13 cellular contexts compared by ENCODE assay signal in the genomic region with DNA sequence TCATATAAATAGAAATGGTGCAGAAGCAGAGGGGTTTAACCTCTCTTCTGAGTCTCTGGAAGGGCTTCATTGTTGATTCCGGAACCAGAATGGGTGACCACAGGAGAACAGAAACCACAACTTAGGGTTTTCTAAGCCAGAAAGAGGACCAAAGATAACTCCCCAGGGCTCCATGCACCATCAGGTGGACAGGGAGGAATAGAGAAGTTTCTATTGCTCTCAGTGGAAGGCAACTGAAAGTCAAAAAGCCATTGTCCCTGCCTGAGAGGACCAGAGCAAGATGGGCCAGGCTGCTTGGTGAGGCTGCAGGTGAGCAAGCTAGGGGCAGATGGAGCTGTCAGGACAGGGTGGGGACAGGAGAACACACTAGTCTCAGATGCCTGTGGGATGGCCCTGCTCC.
A peak's percentile ranks its signal among the peaks of the same experiment; 100 is the strongest.
DNase-seq lines count a peak whose midpoint lies in the region; TF ChIP-seq lines count a peak whose summit lies in the region.
"Had no signal": no experiment of that assay in that cellular context is flagged by ENCODE, and none has a peak within 500 bp of the region (broad histone marks: within the 10 kb centered on the region; RNA-seq: fewer than 3 reads in every experiment).

No MANE protein-coding gene starts in this region.

- DNase-seq in CD1c-positive myeloid dendritic cell (ENCODE audit: extremely low spot score) (peak; percentile 8), MV-4-11 (lab: John Stamatoyannopoulos, UW) (peak; percentile 88), SKM-1 treated with dmso at 0.1 percent for 144 hours (lab: John Stamatoyannopoulos, UW; ENCODE audit: unreplicated experiment) (peak; percentile 22), SHP77 treated with DMSO at 0.1 percent for 48 hours (lab: John Stamatoyannopoulos, UW) (no peak), cerebellar nuclear complex (lab: John Stamatoyannopoulos, UW) (no peak), hepatic stellate cell (ENCODE audit: low spot score) (no peak)
- no peak for DNase-seq in stimulated activated CD4-positive, alpha-beta T cell treated with anti-CD3 and anti-CD28 coated beads, Interleukin-4, amount 100 ng/mL, for 1 hour
- DNase-seq: CD4-positive, alpha-beta memory T cell; DMS79; H7 had no signal

- H3K9me3 ChIP-seq in neutrophil, result no peaks in the 10 kb centered on the region
- H3K9me3 ChIP-seq: A549 had no signal

- peak overlapping the region; percentile 88 for H3K27ac ChIP-seq in neutrophil
- H3K27ac ChIP-seq: A549 had no signal

- no peaks in the 10 kb centered on the region for H3K27me3 ChIP-seq in neutrophil

- H3K4me3 ChIP-seq in neutrophil (ENCODE audit: low read depth in 1 of 2, low read length in 1 of 2), result peak overlapping the region; percentile 4 to 15
- H3K4me3 ChIP-seq: A549, GM23338 had no signal

- TF ChIP-seq CTCF in neutrophil (IDR thresholded peaks at IDR 0.05), result no peak

- H3K36me3 ChIP-seq in neutrophil, result no peaks in the 10 kb centered on the region

- H3K4me1 ChIP-seq in neutrophil (ENCODE audit: control insufficient read depth in 1 of 2, insufficient read depth in 1 of 2, low read depth in 1 of 2, low read length in 1 of 2), result peaks cover 13 to 16% of the 10 kb centered on the region in 2 experiments
- H3K4me1 ChIP-seq: A549 had no signal

Comparison
In these comparisons a context has a peak if more than half of its experiments do, and no peak if none do; other contexts are left out.
1. DNase-seq: peak in CD1c-positive myeloid dendritic cell (single experiment), MV-4-11 (single experiment) and SKM-1 treated with dmso at 0.1 percent for 144 hours (single experiment); none in SHP77 treated with DMSO at 0.1 percent for 48 hours (single experiment), cerebellar nuclear complex (0 of 2), stimulated activated CD4-positive, alpha-beta T cell treated with anti-CD3 and anti-CD28 coated beads, Interleukin-4, amount 100 ng/mL, for 1 hour (single experiment) and hepatic stellate cell (single experiment).